In the genomic region with DNA sequence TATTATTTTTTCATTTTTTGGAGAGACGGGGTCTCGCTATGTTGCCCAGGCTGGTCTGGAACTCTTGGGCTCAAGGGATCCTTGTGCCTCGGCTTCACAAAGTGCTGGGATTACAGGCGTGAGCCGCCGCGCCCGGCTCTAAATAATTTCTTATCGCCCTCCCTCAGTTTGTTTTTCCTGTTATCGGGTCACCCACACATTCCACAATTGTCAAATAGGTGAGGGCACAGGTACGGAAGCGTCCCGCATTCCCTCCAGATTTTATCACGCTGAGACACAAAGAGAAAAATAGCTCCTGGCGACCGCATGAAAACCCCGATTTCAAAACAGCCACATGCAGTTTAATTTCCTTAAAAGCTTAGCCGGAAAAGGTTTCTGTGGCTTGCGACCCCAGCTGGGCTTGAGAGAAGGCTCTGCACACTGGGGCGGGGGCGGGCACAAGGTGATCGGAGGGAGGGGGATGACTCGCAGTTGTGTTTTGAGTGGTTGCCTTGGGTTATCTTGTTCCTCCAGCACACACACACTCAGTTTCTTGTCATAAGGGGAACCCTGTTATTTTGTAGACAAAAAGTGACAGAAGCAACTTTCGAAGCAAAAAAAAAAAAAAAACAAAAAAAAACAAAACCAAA, we compare ENCODE assay signal across 8 cellular contexts. TPM values are rescaled to one million over a fixed set of nuclear protein-coding genes. Genes with fewer than 3 reads are reported as not detected.
DNase-seq lines count a peak whose midpoint lies in the region; ATAC-seq and TF ChIP-seq lines count a peak whose summit lies in the region.

No MANE protein-coding gene starts in this region.

- H3K36me3 ChIP-seq in OCI-LY7 (ENCODE audit: insufficient read depth, low read length) (peaks cover 4% of the 10 kb centered on the region), cardiac muscle cell (no peaks in the 10 kb centered on the region)

- peaks cover 15% of the 10 kb centered on the region for H3K36me3 Mint-ChIP-seq in activated T-helper 1 cell treated with anti-CD3 and anti-CD28 coated beads, Interleukin-12 subunit alpha, Interleukin-12 subunit beta, Interleukin-2, Interleukin-4 antibody, amounts not matched to agents 30 ng/mL and 10 ng/mL and 1 ng/mL, durations not matched to agents 14 hours and 24 hours and 36 hours (ENCODE audit: low read depth)

- peaks cover 56% of the 10 kb centered on the region for H3K4me1 Mint-ChIP-seq in activated T-helper 1 cell treated with anti-CD3 and anti-CD28 coated beads, Interleukin-12 subunit alpha, Interleukin-12 subunit beta, Interleukin-2, Interleukin-4 antibody, amounts not matched to agents 30 ng/mL and 10 ng/mL and 1 ng/mL, durations not matched to agents 14 hours and 24 hours and 36 hours (ENCODE audit: low read depth)

- H2AFZ ChIP-seq in OCI-LY7 (ENCODE audit: low read length), result peak overlapping the region; percentile 80; the same call in 1 of the 2 replicates

- H3K79me2 ChIP-seq in OCI-LY7 (ENCODE audit: insufficient read depth, low read depth, low read length), result peaks cover 33% of the 10 kb centered on the region; the same call in 1 of the 2 replicates

- peaks cover 5% of the 10 kb centered on the region for H3K27me3 ChIP-seq in cardiac muscle cell

- TF ChIP-seq CTCF in OCI-LY7 (conservative IDR thresholded peaks at IDR 0.05; ENCODE audit: low read length) (no peak), cardiac muscle cell (IDR thresholded peaks at IDR 0.05; ENCODE audit: low read depth, low read length) (no peak), retinal pigment epithelial cell (conservative IDR thresholded peaks at IDR 0.05; ENCODE audit: low read depth, low read length) (no peak)

- peak; percentile 48 for ATAC-seq in GM18511 (IDR thresholded peaks at IDR 0.05; ENCODE audit: unreplicated experiment)
- ATAC-seq in HG02938 (IDR thresholded peaks at IDR 0.05; ENCODE audit: unreplicated experiment), result peak; percentile 49

- H3K9me2 ChIP-seq in OCI-LY7 (ENCODE audit: insufficient read depth, low read length), result no peaks in the 10 kb centered on the region

- intact Hi-C loops in OCI-LY7 (cut with micrococcal nuclease; ENCODE audit: unreplicated experiment), result loop anchor here (2.0 to 10.0 kb wide), 3 partner anchors 64 to 238 kb away; no protein-coding TSS in a partner anchor
- intact Hi-C loops in activated T-helper 1 cell treated with anti-CD3 and anti-CD28 coated beads, Interleukin-12 subunit alpha, Interleukin-12 subunit beta, Interleukin-2, Interleukin-4 antibody, amounts not matched to agents 30 ng/mL and 10 ng/mL and 1 ng/mL, durations not matched to agents 14 hours and 24 hours and 36 hours (cut with micrococcal nuclease), result loop anchor here (1.0 to 10.0 kb wide), 13 partner anchors 34 to 1068 kb away; partner anchors contain the start of genes CERT1, HMGCR, POC5 and POLK

- H3K4me3 Mint-ChIP-seq in activated T-helper 1 cell treated with anti-CD3 and anti-CD28 coated beads, Interleukin-12 subunit alpha, Interleukin-12 subunit beta, Interleukin-2, Interleukin-4 antibody, amounts not matched to agents 30 ng/mL and 10 ng/mL and 1 ng/mL, durations not matched to agents 14 hours and 24 hours and 36 hours, result peak overlapping the region; percentile 85

- no peaks in the 10 kb centered on the region for H3K9me3 Mint-ChIP-seq in activated T-helper 1 cell treated with anti-CD3 and anti-CD28 coated beads, Interleukin-12 subunit alpha, Interleukin-12 subunit beta, Interleukin-2, Interleukin-4 antibody, amounts not matched to agents 30 ng/mL and 10 ng/mL and 1 ng/mL, durations not matched to agents 14 hours and 24 hours and 36 hours

- peaks cover 4% of the 10 kb centered on the region for H3K27me3 Mint-ChIP-seq in activated T-helper 1 cell treated with anti-CD3 and anti-CD28 coated beads, Interleukin-12 subunit alpha, Interleukin-12 subunit beta, Interleukin-2, Interleukin-4 antibody, amounts not matched to agents 30 ng/mL and 10 ng/mL and 1 ng/mL, durations not matched to agents 14 hours and 24 hours and 36 hours (ENCODE audit: insufficient read depth)

- H3K9me3 ChIP-seq in OCI-LY7 (ENCODE audit: low read length) (no peaks in the 10 kb centered on the region), cardiac muscle cell (ENCODE audit: low read depth) (no peaks in the 10 kb centered on the region)

- no peaks in the 10 kb centered on the region for H4K20me1 ChIP-seq in OCI-LY7 (ENCODE audit: insufficient read depth, low read length)

- BruUV-seq in OCI-LY7 (replicated peaks; lab: Mats Ljungman, UMichigan), result no TSS peak

- H3K4me1 ChIP-seq in OCI-LY7 (ENCODE audit: insufficient read depth, low read length, poor library complexity, severe bottlenecking) (peaks cover 54% of the 10 kb centered on the region), cardiac muscle cell (ENCODE audit: low read depth) (no peaks in the 10 kb centered on the region)

- CTCF ChIA-PET in OCI-LY7 (lab: Charles Lee; ENCODE audit: unreplicated experiment), result interaction anchor here (0.6 to 1.2 kb wide), 2 partner anchors 23 to 51 kb away, joined by 3 to 6 read pairs; no protein-coding TSS in a partner anchor

- peak overlapping the region; percentile 84 for H3K4me2 ChIP-seq in OCI-LY7 (ENCODE audit: low read length)

- POLR2A ChIA-PET in OCI-LY7 (lab: Charles Lee), result interaction anchor here (0.6 to 2.9 kb wide), 13 partner anchors 14 to 223 kb away, joined by 3 to 16 read pairs (median 4); no protein-coding TSS in a partner anchor

- peak overlapping the region; percentile 94 for H3K27ac ChIP-seq in OCI-LY7 (ENCODE audit: low read depth, low read length, poor library complexity, severe bottlenecking)
- no peak overlapping the region for H3K27ac ChIP-seq in cardiac muscle cell

- peak overlapping the region; percentile 99 for H3K27ac Mint-ChIP-seq in activated T-helper 1 cell treated with anti-CD3 and anti-CD28 coated beads, Interleukin-12 subunit alpha, Interleukin-12 subunit beta, Interleukin-2, Interleukin-4 antibody, amounts not matched to agents 30 ng/mL and 10 ng/mL and 1 ng/mL, durations not matched to agents 14 hours and 24 hours and 36 hours

- peak; percentile 94 for DNase-seq in OCI-LY7 (ENCODE audit: low spot score)
- DNase-seq in activated T-helper 1 cell treated with anti-CD3 and anti-CD28 coated beads, Interleukin-12 subunit alpha, Interleukin-12 subunit beta, Interleukin-2, Interleukin-4 antibody, amounts not matched to agents 30 ng/mL and 10 ng/mL and 1 ng/mL, durations not matched to agents 14 hours and 24 hours and 36 hours (ENCODE audit: low spot score), result peak; percentile 76
- DNase-seq in cardiac muscle cell (ENCODE audit: low read depth in 1 of 2, low spot score in 1 of 2), result peak in 1 of 2 donors; percentile 47
- no peak for DNase-seq in retinal pigment epithelial cell (ENCODE audit: low read depth)
- no peak for DNase-seq in NCI-H1694 treated with DMSO at 0.1 percent for 48 hours (lab: John Stamatoyannopoulos, UW)
- no peak for DNase-seq in NCI-H2081 treated with DMSO at 0.1 percent for 48 hours (lab: John Stamatoyannopoulos, UW)

- H3K4me3 ChIP-seq in OCI-LY7 (ENCODE audit: low read depth, low read length, poor library complexity, severe bottlenecking), result peak overlapping the region; percentile 93
- H3K4me3 ChIP-seq in cardiac muscle cell, result peak overlapping the region; percentile 91
- peak overlapping the region; percentile 56 for H3K4me3 ChIP-seq in retinal pigment epithelial cell (ENCODE audit: low read length)

RNA-seq across cellular contexts. Expression of gene IQGAP2, which starts 0.7 kb away (rescaled TPM):
- total RNA-seq in OCI-LY7 (2014; rRNA removed; shearing (Covaris generic)), result 30.0 and 49.9 TPM in 2 replicates
- 48.7 and 50.2 TPM in 2 replicates for total RNA-seq in OCI-LY7 (2022)
- total RNA-seq in activated T-helper 1 cell treated with anti-CD3 and anti-CD28 coated beads, Interleukin-12 subunit alpha, Interleukin-12 subunit beta, Interleukin-2, Interleukin-4 antibody, amounts not matched to agents 30 ng/mL and 10 ng/mL and 1 ng/mL, durations not matched to agents 14 hours and 24 hours and 36 hours, result 43.5 and 45.4 TPM in 2 replicates
- total RNA-seq in cardiac muscle cell, result 8.7 and 10.8 TPM in 2 replicates
- 4.1 and 5.6 TPM in 2 replicates for polyA plus RNA-seq in cardiac muscle cell

Comparison
In these comparisons a context has a peak if more than half of its experiments do, and no peak if none do; other contexts are left out.
1. DNase-seq: peak in OCI-LY7 (single experiment) and activated T-helper 1 cell treated with anti-CD3 and anti-CD28 coated beads, Interleukin-12 subunit alpha, Interleukin-12 subunit beta, Interleukin-2, Interleukin-4 antibody, amounts not matched to agents 30 ng/mL and 10 ng/mL and 1 ng/mL, durations not matched to agents 14 hours and 24 hours and 36 hours (single experiment); none in retinal pigment epithelial cell (single experiment), NCI-H1694 treated with DMSO at 0.1 percent for 48 hours (single experiment) and NCI-H2081 treated with DMSO at 0.1 percent for 48 hours (single experiment).
2. Peak in every context shown above with its lines, with median percentiles within 50 percentile points of each other: H3K4me3 ChIP-seq.